In the genomic region with DNA sequence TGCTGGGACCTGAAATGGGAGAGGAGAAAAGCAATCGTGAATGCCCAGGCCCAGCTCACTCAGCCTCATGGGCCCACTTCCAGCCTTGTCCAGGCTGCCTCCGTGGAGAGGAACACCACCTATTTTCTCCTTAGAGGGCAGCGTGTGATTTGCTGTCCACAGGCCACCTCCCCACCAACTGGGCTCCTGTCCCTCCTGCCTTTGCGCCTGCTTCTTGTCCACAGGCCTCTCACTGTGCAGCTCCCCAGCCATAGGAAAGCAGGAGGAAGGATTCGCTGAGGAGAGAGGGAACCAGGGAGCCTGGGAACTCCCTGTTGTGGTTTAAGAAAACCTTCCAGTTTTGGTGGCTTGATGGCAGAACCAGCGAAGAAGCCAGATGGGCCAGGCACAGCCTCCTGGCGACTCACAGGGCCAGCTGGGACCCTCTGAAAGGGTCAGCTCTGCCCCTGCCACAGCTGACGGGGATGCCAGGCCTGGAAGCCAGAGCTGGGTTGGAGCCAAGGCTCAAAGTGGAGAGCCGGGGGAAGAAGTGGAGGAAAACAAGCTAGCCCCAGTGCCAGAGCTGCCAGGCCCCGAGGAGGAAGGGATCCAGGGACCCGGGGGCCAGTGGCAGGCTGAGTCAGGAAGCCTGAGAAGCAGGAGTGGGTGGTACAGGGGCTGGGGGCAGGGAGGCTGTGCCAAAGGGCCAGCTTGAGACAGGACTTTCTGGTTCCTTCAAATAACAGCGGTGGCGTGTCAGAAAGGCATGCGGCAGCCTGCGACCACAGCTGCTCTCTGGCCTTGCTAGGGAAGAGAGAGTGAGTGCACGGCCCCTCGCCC, we compare ENCODE assay signal across 8 cellular contexts. TPM values are rescaled to one million over a fixed set of nuclear protein-coding genes. Genes with fewer than 3 reads are reported as not detected.
DNase-seq lines count a peak whose midpoint lies in the region; ATAC-seq and TF ChIP-seq lines count a peak whose summit lies in the region.

No MANE protein-coding gene starts in this region.

- H3K4me1 Mint-ChIP-seq in stimulated activated naive CD8-positive, alpha-beta T cell treated with anti-CD3 and anti-CD28 coated beads, Interleukin-15, Interleukin-2, amounts not matched to agents 100 ng/mL and 50 ng/mL, for 24 hours (ENCODE audit: low read depth) = peaks cover 48% of the 10 kb centered on the region

- DNase-seq in stimulated activated naive CD8-positive, alpha-beta T cell treated with anti-CD3 and anti-CD28 coated beads, Interleukin-15, Interleukin-2, amounts not matched to agents 100 U/mL and 50 U/mL, for 24 hours = no peak
- DNase-seq in dorsolateral prefrontal cortex (peak in 7 of 10 donors; percentile 34 to 71 (median 56)), myocyte (ENCODE audit: low read depth) (peak; percentile 96), omental fat pad (ENCODE audit: low spot score) (no peak), COLO668 (lab: John Stamatoyannopoulos, UW; ENCODE audit: unreplicated experiment) (no peak), NCI-H146 treated with DMSO at 0.1 percent for 48 hours (lab: John Stamatoyannopoulos, UW; ENCODE audit: unreplicated experiment) (no peak), activated gamma-delta T cell (lab: John Stamatoyannopoulos, UW) (no peak)

- H3K36me3 Mint-ChIP-seq in stimulated activated naive CD8-positive, alpha-beta T cell treated with anti-CD3 and anti-CD28 coated beads, Interleukin-15, Interleukin-2, amounts not matched to agents 100 ng/mL and 50 ng/mL, for 24 hours (ENCODE audit: low read depth) = peaks cover 23% of the 10 kb centered on the region

- intact Hi-C loops in dorsolateral prefrontal cortex (cut with DNase I) = loop anchor here in 1 of 2 donors (10.0 kb wide), 1 partner anchor 382 kb away; no protein-coding TSS in a partner anchor

- no peaks in the 10 kb centered on the region for H3K27me3 ChIP-seq in dorsolateral prefrontal cortex

- no peaks in the 10 kb centered on the region for H3K9me3 Mint-ChIP-seq in stimulated activated naive CD8-positive, alpha-beta T cell treated with anti-CD3 and anti-CD28 coated beads, Interleukin-15, Interleukin-2, amounts not matched to agents 100 ng/mL and 50 ng/mL, for 24 hours

- peak overlapping the region in 21 of 59 donors; percentile 1 to 46 (median 13) for H3K4me3 ChIP-seq in dorsolateral prefrontal cortex

- peak overlapping the region; percentile 8 for H3K27ac Mint-ChIP-seq in stimulated activated naive CD8-positive, alpha-beta T cell treated with anti-CD3 and anti-CD28 coated beads, Interleukin-15, Interleukin-2, amounts not matched to agents 100 ng/mL and 50 ng/mL, for 24 hours

- H3K27me3 Mint-ChIP-seq in stimulated activated naive CD8-positive, alpha-beta T cell treated with anti-CD3 and anti-CD28 coated beads, Interleukin-15, Interleukin-2, amounts not matched to agents 100 ng/mL and 50 ng/mL, for 24 hours = no peaks in the 10 kb centered on the region

- H3K27ac ChIP-seq in dorsolateral prefrontal cortex = peak overlapping the region; percentile 72 to 100 (median 96)

- ATAC-seq in stimulated activated naive CD8-positive, alpha-beta T cell treated with anti-CD3 and anti-CD28 coated beads, Interleukin-15, Interleukin-2, amounts not matched to agents 100 U/mL and 50 U/mL, for 24 hours = no peak
- no peak for ATAC-seq in omental fat pad (ENCODE audit: low FRiP score)

- no peak overlapping the region for H3K4me3 Mint-ChIP-seq in stimulated activated naive CD8-positive, alpha-beta T cell treated with anti-CD3 and anti-CD28 coated beads, Interleukin-15, Interleukin-2, amounts not matched to agents 100 ng/mL and 50 ng/mL, for 24 hours

- TF ChIP-seq CTCF in dorsolateral prefrontal cortex (IDR thresholded peaks at IDR 0.05 in 54 of 56, conservative IDR thresholded peaks at IDR 0.05 in 2 of 56; ENCODE audit: low read depth in 1 of 56, partially characterized antibody in 56 of 56) (peak in 1 of 56 donors; percentile 7), omental fat pad (IDR thresholded peaks at IDR 0.05) (no peak)

RNA-seq across cellular contexts. Expression of a gene that starts 9.9 kb away (rescaled TPM):
- total RNA-seq in dorsolateral prefrontal cortex (100 to 1,000 TPM in 38 of 120 experiments, 10 to 100 TPM in 82; 38.7 to 279 (median 82.0) TPM), myocyte (198 and 212 TPM in 2 replicates), omental fat pad (100 to 1,000 TPM; 190 to 689 (median 399) TPM)
- polyA plus RNA-seq in myocyte (2012) = 195 TPM

RNA-seq across cellular contexts. Expression of a gene that starts 12.1 kb away (rescaled TPM):
- total RNA-seq in dorsolateral prefrontal cortex = 100 to 1,000 TPM in 114 of 120 experiments, 10 to 100 TPM in 6; 74.2 to 179 (median 130) TPM
- 30.6 and 37.8 TPM in 2 replicates for total RNA-seq in myocyte
- 82.9 TPM for polyA plus RNA-seq in myocyte (2012)
- total RNA-seq in omental fat pad = 10 to 100 TPM; 25.5 to 38.0 (median 31.3) TPM

RNA-seq across cellular contexts. Expression of a gene that starts 12.4 kb away (rescaled TPM):
- total RNA-seq in dorsolateral prefrontal cortex (100 to 1,000 TPM in 2 of 120 experiments, 10 to 100 TPM in 118; 61.1 to 104 (median 82.4) TPM), myocyte (173 and 198 TPM in 2 replicates), omental fat pad (100 to 1,000 TPM; 122 to 165 (median 140) TPM)
- polyA plus RNA-seq in myocyte (2012) = 108 TPM

RNA-seq across cellular contexts. Expression of a gene that starts 21.6 kb away (rescaled TPM):
- total RNA-seq in dorsolateral prefrontal cortex (1 to 10 TPM in 2 of 120 experiments, under 1 TPM in 60, not detected in 58; 0.23 to 1.7 (median 0.47) TPM), myocyte (0.57 and 1.1 TPM in 2 replicates), omental fat pad (10 to 100 TPM; 24.7 to 74.2 (median 59.1) TPM)
- polyA plus RNA-seq in myocyte (2012) = 0.69 TPM

Comparison
In these comparisons a context has a peak if more than half of its experiments do, and no peak if none do; other contexts are left out.
1. DNase-seq: peak in dorsolateral prefrontal cortex (7 of 10) and myocyte (single experiment); none in stimulated activated naive CD8-positive, alpha-beta T cell treated with anti-CD3 and anti-CD28 coated beads, Interleukin-15, Interleukin-2, amounts not matched to agents 100 U/mL and 50 U/mL, for 24 hours (single experiment), omental fat pad (single experiment), COLO668 (single experiment), NCI-H146 treated with DMSO at 0.1 percent for 48 hours (single experiment) and activated gamma-delta T cell (single experiment).